11 cellular contexts compared by ENCODE assay signal in genomic region chr20:34377072-34377847, GRCh38. TPM values are rescaled to one million over a fixed set of nuclear protein-coding genes. Genes with fewer than 3 reads are reported as not detected.
DNase-seq lines count a peak whose midpoint lies in the region; ATAC-seq, FAIRE-seq and TF ChIP-seq lines count a peak whose summit lies in the region.
"Had no signal": no experiment of that assay in that cellular context is flagged by ENCODE, and none has a peak within 500 bp of the region (broad histone marks: within the 10 kb centered on the region; RNA-seq: fewer than 3 reads in every experiment).

No MANE protein-coding gene starts in this region.

- no peak for FAIRE-seq in D721Med (lab: Jason Lieb, UNC)
- FAIRE-seq: endometrium had no signal

- H3K27ac ChIP-seq in tibial artery = no peak overlapping the region
- H3K27ac ChIP-seq: SJSA1 had no signal

- no peaks in the 10 kb centered on the region for H3K27me3 ChIP-seq in tibial artery
- H3K27me3 ChIP-seq: SJSA1 had no signal

- H3K9me3 ChIP-seq in tibial artery = no peaks in the 10 kb centered on the region
- H3K9me3 ChIP-seq: SJSA1 had no signal

- peak; percentile 68 for ATAC-seq in GM18499 (IDR thresholded peaks at IDR 0.05; ENCODE audit: insufficient read depth, unreplicated experiment)
- peak; percentile 65 for ATAC-seq in HG03159 (IDR thresholded peaks at IDR 0.05; ENCODE audit: unreplicated experiment)
- peak; percentile 19 for ATAC-seq in left colon

- intact Hi-C loops in left colon (cut with DNase I, micrococcal nuclease) (no loop called here), tibial artery (cut with DNase I; ENCODE audit: low total_unique reads) (no loop called here)

- peak; percentile 53 for DNase-seq in GM20000 (ENCODE audit: low spot score)
- no peak for DNase-seq in left colon
- DNase-seq in tibial artery = no peak
- no peak for DNase-seq in NK-92 (lab: John Stamatoyannopoulos, UW; ENCODE audit: unreplicated experiment)
- no peak for DNase-seq in HK-2 (ENCODE audit: unreplicated experiment)
- no peak for DNase-seq in D721Med (ENCODE audit: insufficient read length, low spot score)
- DNase-seq: NCI-H1436 treated with DMSO at 0.1 percent for 48 hours had no signal

- TF ChIP-seq CTCF in GM20000 (IDR thresholded peaks at IDR 0.05; ENCODE audit: extremely low read depth, missing control alignments) = no peak
- TF ChIP-seq CTCF in tibial artery (IDR thresholded peaks at IDR 0.05) = no peak
- TF ChIP-seq CTCF in D721Med (IDR thresholded peaks at IDR 0.05; ENCODE audit: insufficient read depth, missing control alignments) = no peak

- peaks cover 0 to 25% (median 5%) of the 10 kb centered on the region in 4 donors for H3K4me1 ChIP-seq in tibial artery
- H3K4me1 ChIP-seq: SJSA1 had no signal

- H3K36me3 ChIP-seq in tibial artery = peaks cover 0 to 43% (median 27%) of the 10 kb centered on the region in 3 donors

- no peak overlapping the region for H3K4me3 ChIP-seq in tibial artery
- H3K4me3 ChIP-seq: SJSA1 had no signal

RNA-seq across cellular contexts. Expression of gene ITCH, which starts 14.2 kb away (rescaled TPM):
- total RNA-seq in left colon = 10 to 100 TPM; 69.6 to 78.3 TPM
